ENCODE assay signal across 10 cellular contexts in the genomic region with DNA sequence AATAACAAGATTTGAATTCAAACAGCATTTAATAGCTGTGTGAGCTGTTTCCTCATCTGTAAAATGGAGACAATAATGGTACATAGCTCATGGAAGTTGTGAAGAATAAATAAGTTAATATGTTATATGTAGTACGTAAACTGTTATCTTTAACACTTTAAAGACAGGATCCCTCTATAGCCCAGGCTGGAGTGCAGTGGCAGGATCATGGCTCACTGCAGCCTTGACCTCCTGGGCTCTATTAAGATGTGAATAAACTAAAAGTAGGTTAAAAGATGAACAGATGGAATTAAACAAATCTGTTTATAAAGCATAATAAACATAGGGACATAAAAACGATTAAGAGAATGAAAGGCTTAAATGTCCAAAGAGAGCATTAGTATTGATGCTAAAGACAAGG. TPM values are rescaled to one million over a fixed set of nuclear protein-coding genes. Genes with fewer than 3 reads are reported as not detected.
A peak's percentile ranks its signal among the peaks of the same experiment; 100 is the strongest.
DNase-seq lines count a peak whose midpoint lies in the region; ATAC-seq and TF ChIP-seq lines count a peak whose summit lies in the region.
"Had no signal": no experiment of that assay in that cellular context is flagged by ENCODE, and none has a peak within 500 bp of the region (broad histone marks: within the 10 kb centered on the region; RNA-seq: fewer than 3 reads in every experiment).

No MANE protein-coding gene starts in this region.

- no peak for TF ChIP-seq CTCF in activated CD8-positive, alpha-beta T cell treated with anti-CD3 and anti-CD28 coated beads for 36 hours (IDR thresholded peaks at IDR 0.05)
- no peak for TF ChIP-seq CTCF in spleen (IDR thresholded peaks at IDR 0.05 in 8 of 11, conservative IDR thresholded peaks at IDR 0.05 in 3 of 11)

- CTCF ChIA-PET in HEK293T (lab: Yijun Ruan, JAX) = interaction anchor here (0.6 to 1.6 kb wide), 3 partner anchors 9 to 195 kb away, joined by 3 to 10 read pairs (median 5); no protein-coding TSS in a partner anchor
- CTCF ChIA-PET in activated CD8-positive, alpha-beta T cell treated with anti-CD3 and anti-CD28 coated beads for 36 hours (lab: Charles Lee) = interaction anchor here (0.7 to 9.0 kb wide), 9 partner anchors 10 to 196 kb away, joined by 3 to 76 read pairs (median 5); a partner anchor contains a TSS

- TF ChIP-seq POLR2A in spleen (IDR thresholded peaks at IDR 0.05) = no peak

- intact Hi-C loops in activated CD8-positive, alpha-beta T cell treated with anti-CD3 and anti-CD28 coated beads for 36 hours (cut with micrococcal nuclease) = loop anchor here (2.0 to 5.0 kb wide), 2 partner anchors 65 to 195 kb away; no protein-coding TSS in a partner anchor
- intact Hi-C loops in right cardiac atrium (cut with DNase I) = loop anchor here in 3 of 4 donors (5.0 to 10.0 kb wide), 5 partner anchors 63 to 195 kb away; a partner anchor contains a TSS
- intact Hi-C loops in spleen (cut with DNase I; ENCODE audit: low total_unique reads) = no loop called here

- H3K4me3 Mint-ChIP-seq in activated CD8-positive, alpha-beta T cell treated with anti-CD3 and anti-CD28 coated beads for 36 hours = peak overlapping the region; percentile 97

- peaks cover 43% of the 10 kb centered on the region for H3K36me3 Mint-ChIP-seq in activated CD8-positive, alpha-beta T cell treated with anti-CD3 and anti-CD28 coated beads for 36 hours (ENCODE audit: low read depth)

- H3K27ac Mint-ChIP-seq in activated CD8-positive, alpha-beta T cell treated with anti-CD3 and anti-CD28 coated beads for 36 hours = peak overlapping the region; percentile 92

- H3K27ac ChIP-seq in right cardiac atrium (ENCODE audit: low read length) (no peak overlapping the region), spleen (peak overlapping the region in 7 of 8 donors; percentile 93 to 97 (median 96))

- POLR2A ChIA-PET in HEK293T (lab: Yijun Ruan, JAX) = interaction anchor here (1.0 to 6.5 kb wide), 3 partner anchors 10 to 81 kb away, joined by 4 to 63 read pairs (median 43); a partner anchor contains a TSS
- POLR2A ChIA-PET in activated CD8-positive, alpha-beta T cell treated with anti-CD3 and anti-CD28 coated beads for 36 hours (lab: Charles Lee) = interaction anchor here (1.0 to 9.1 kb wide), 11 partner anchors 9 to 382 kb away, joined by 3 to 241 read pairs (median 4); a partner anchor contains a TSS

- DNase-seq in HEK293T (ENCODE audit: extremely low spot score) (no peak), right cardiac atrium (no peak), spleen (no peak), superior temporal gyrus (ENCODE audit: extremely low spot score) (no peak), A172 (ENCODE audit: low spot score) (no peak), GM19240 (ENCODE audit: insufficient read length, low spot score) (no peak), hypothalamus (lab: John Stamatoyannopoulos, UW) (no peak)
- DNase-seq in activated CD8-positive, alpha-beta T cell treated with anti-CD3 and anti-CD28 coated beads for 36 hours = no peak
- DNase-seq: cortex of kidney; NK-92 treated with Interleukin-12 subunit alpha and Interleukin-12 subunit beta, amount 100 ng/mL, for 24 hours had no signal

- H3K4me3 ChIP-seq in right cardiac atrium (ENCODE audit: low read length) (peak overlapping the region; percentile 96), spleen (peak overlapping the region in 5 of 8 donors; percentile 87 to 96 (median 90))

- peaks cover 2% of the 10 kb centered on the region for H3K27me3 Mint-ChIP-seq in activated CD8-positive, alpha-beta T cell treated with anti-CD3 and anti-CD28 coated beads for 36 hours

- no peaks in the 10 kb centered on the region for H3K36me3 ChIP-seq in spleen

- H3K27me3 ChIP-seq in right cardiac atrium (ENCODE audit: control insufficient read depth, insufficient read depth) (no peaks in the 10 kb centered on the region), spleen (replicated peaks in 1 of 7) (no peaks in the 10 kb centered on the region)

- no peaks in the 10 kb centered on the region for H3K9me3 Mint-ChIP-seq in activated CD8-positive, alpha-beta T cell treated with anti-CD3 and anti-CD28 coated beads for 36 hours

- H3K9me3 ChIP-seq in right cardiac atrium (ENCODE audit: control insufficient read depth, low read length) = no peaks in the 10 kb centered on the region
- no peaks in the 10 kb centered on the region for H3K9me3 ChIP-seq in spleen

- 43% methylated on average over 2 of the region's 2 CpGs for WGBS in right cardiac atrium
- 21 to 36% (median 31%) methylated on average over 2 of the region's 2 CpGs for WGBS in spleen, 5 donors

- ATAC-seq in activated CD8-positive, alpha-beta T cell treated with anti-CD3 and anti-CD28 coated beads for 36 hours = no peak
- no peak for ATAC-seq in right cardiac atrium

- H3K4me1 Mint-ChIP-seq in activated CD8-positive, alpha-beta T cell treated with anti-CD3 and anti-CD28 coated beads for 36 hours (ENCODE audit: low read depth) = peaks cover 53% of the 10 kb centered on the region

- H3K4me1 ChIP-seq in right cardiac atrium (ENCODE audit: control insufficient read depth, insufficient read depth, low read length) (peaks cover 7% of the 10 kb centered on the region), spleen (peaks cover 43 to 77% (median 71%) of the 10 kb centered on the region in 6 donors)

TF ChIP-seq in HEK293T, 16 proteins besides CTCF, POLR2A, EP300 and RAD21:
- TF ChIP-seq FOXK2 (IDR thresholded peaks at IDR 0.05) = no peak
- TF ChIP-seq LEF1 (IDR thresholded peaks at IDR 0.05; ENCODE audit: borderline replicate concordance) = no peak
- TF ChIP-seq ZNF384 (IDR thresholded peaks at IDR 0.05) = no peak
- TF ChIP-seq FOXM1 (IDR thresholded peaks at IDR 0.05; ENCODE audit: borderline replicate concordance) = peak; percentile 69; the same call in 1 of the 2 replicates

RNA-seq across cellular contexts. Expression of a gene that starts 3.0 kb away (rescaled TPM):
- 10 to 100 TPM; 77.4 to 85.0 TPM for total RNA-seq in activated CD8-positive, alpha-beta T cell treated with anti-CD3 and anti-CD28 coated beads for 36 hours
- total RNA-seq in right cardiac atrium = 10 to 100 TPM; 58.0 to 65.2 (median 63.2) TPM
- 49.9 TPM for polyA plus RNA-seq in right cardiac atrium
- 100 to 1,000 TPM in 1 of 7 donors, 10 to 100 TPM in 6; 44.8 to 102 (median 64.0) TPM for total RNA-seq in spleen
- 10 to 100 TPM; 20.7 to 44.9 (median 31.4) TPM for polyA plus RNA-seq in spleen
- 114 and 144 TPM in 2 replicates for total RNA-seq in A172 (2014; rRNA removed; shearing (Covaris generic))
